8 cellular contexts compared by ENCODE assay signal in the genomic region with DNA sequence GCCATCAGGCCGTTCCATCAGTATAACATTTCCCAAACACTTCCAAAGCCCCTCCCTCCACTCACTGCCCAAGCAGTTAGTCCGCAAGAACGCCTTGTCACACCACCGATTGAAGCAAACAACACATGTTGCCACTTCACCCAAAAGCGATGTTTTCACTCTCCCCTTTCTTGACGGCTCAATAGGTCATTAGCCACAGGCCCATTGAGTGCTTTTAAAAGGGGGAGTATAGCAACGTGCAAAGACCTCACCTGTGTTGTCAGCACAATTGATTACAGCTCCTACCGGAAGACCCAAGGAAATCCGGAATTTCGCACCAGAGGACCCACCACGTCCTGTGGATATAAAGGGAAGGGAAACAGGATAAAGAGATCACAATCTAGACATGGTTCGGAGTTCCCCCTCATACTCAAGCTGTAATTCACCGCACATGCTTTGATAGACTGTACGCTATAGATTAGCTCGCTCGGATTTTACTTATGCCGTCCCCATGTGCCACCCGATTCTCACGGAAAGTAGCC.
DNase-seq lines count a peak whose midpoint lies in the region; ATAC-seq and TF ChIP-seq lines count a peak whose summit lies in the region.

No MANE protein-coding gene starts in this region.

- ATAC-seq in HG02588 (IDR thresholded peaks at IDR 0.05; ENCODE audit: unreplicated experiment), result no peak
- no peak for ATAC-seq in HG03571 (IDR thresholded peaks at IDR 0.05; ENCODE audit: unreplicated experiment)

- H3K4me3 Mint-ChIP-seq in dendritic cell treated with granulocyte-macrophage colony-stimulating factor and Interleukin-4, amounts not matched to agents 40 ng/mL and 50 ng/mL, for 4 days, result peak overlapping the region; percentile 98

- intact Hi-C loops in dendritic cell treated with granulocyte-macrophage colony-stimulating factor and Interleukin-4, amounts not matched to agents 40 ng/mL and 50 ng/mL, for 4 days (cut with micrococcal nuclease), result loop anchor here (1.0 kb wide), 2 partner anchors 16 to 28 kb away; a partner anchor contains a TSS

- in situ Hi-C loops in ACHN (cut with HindIII; ENCODE audit: low pct_ligation_motif_present, low pct_unique_long_range_greater_than_20kb, low sequenced_read_pairs), result no loop called here

- H3K27me3 ChIP-seq in mucosa of rectum (ENCODE audit: control insufficient read depth in 2 of 2, insufficient read depth in 2 of 2, low read length in 2 of 2), result no peaks in the 10 kb centered on the region

- H3K27me3 Mint-ChIP-seq in dendritic cell treated with granulocyte-macrophage colony-stimulating factor and Interleukin-4, amounts not matched to agents 40 ng/mL and 50 ng/mL, for 4 days, result no peaks in the 10 kb centered on the region

- H3K27ac Mint-ChIP-seq in dendritic cell treated with granulocyte-macrophage colony-stimulating factor and Interleukin-4, amounts not matched to agents 40 ng/mL and 50 ng/mL, for 4 days, result peak overlapping the region; percentile 97

- H3K4me3 ChIP-seq in GM12864 (ENCODE audit: low read depth, low read length) (peak overlapping the region; percentile 76), mucosa of rectum (ENCODE audit: low read length in 2 of 2) (peak overlapping the region; percentile 71 to 98)

- no peak for DNase-seq in GM12864 (ENCODE audit: low read depth)
- DNase-seq in OCI-M1 (lab: John Stamatoyannopoulos, UW), result peak; percentile 61
- DNase-seq in ACHN, result no peak
- DNase-seq in middle frontal gyrus (ENCODE audit: extremely low spot score, low spot score), result no peak

- peaks cover 62% of the 10 kb centered on the region for H3K36me3 Mint-ChIP-seq in dendritic cell treated with granulocyte-macrophage colony-stimulating factor and Interleukin-4, amounts not matched to agents 40 ng/mL and 50 ng/mL, for 4 days (ENCODE audit: low read depth)

- peak overlapping the region; percentile 93 to 94 for H3K9ac ChIP-seq in mucosa of rectum (ENCODE audit: low read depth in 1 of 2, low read length in 2 of 2)

- H3K4me1 ChIP-seq in mucosa of rectum (ENCODE audit: control insufficient read depth in 2 of 2, insufficient read depth in 2 of 2, low read length in 2 of 2), result peaks cover 18 to 19% of the 10 kb centered on the region in 2 donors

- no peaks in the 10 kb centered on the region for H3K9me3 Mint-ChIP-seq in dendritic cell treated with granulocyte-macrophage colony-stimulating factor and Interleukin-4, amounts not matched to agents 40 ng/mL and 50 ng/mL, for 4 days

- H3K36me3 ChIP-seq in mucosa of rectum (ENCODE audit: control insufficient read depth in 2 of 2, insufficient read depth in 2 of 2, low read length in 2 of 2), result peaks cover 30 to 38% of the 10 kb centered on the region in 2 donors

- H3K4me1 Mint-ChIP-seq in dendritic cell treated with granulocyte-macrophage colony-stimulating factor and Interleukin-4, amounts not matched to agents 40 ng/mL and 50 ng/mL, for 4 days (ENCODE audit: low read depth), result peaks cover 51% of the 10 kb centered on the region

- H3K27ac ChIP-seq in mucosa of rectum (ENCODE audit: low read depth in 2 of 2, low read length in 2 of 2), result peak overlapping the region; percentile 99

- H3K9me3 ChIP-seq in mucosa of rectum (ENCODE audit: control insufficient read depth in 2 of 2, low read length in 2 of 2), result no peaks in the 10 kb centered on the region

- no peak for TF ChIP-seq CTCF in GM12864 (IDR thresholded peaks at IDR 0.05; ENCODE audit: low read depth, low read length, missing control alignments)
